In the genomic region with DNA sequence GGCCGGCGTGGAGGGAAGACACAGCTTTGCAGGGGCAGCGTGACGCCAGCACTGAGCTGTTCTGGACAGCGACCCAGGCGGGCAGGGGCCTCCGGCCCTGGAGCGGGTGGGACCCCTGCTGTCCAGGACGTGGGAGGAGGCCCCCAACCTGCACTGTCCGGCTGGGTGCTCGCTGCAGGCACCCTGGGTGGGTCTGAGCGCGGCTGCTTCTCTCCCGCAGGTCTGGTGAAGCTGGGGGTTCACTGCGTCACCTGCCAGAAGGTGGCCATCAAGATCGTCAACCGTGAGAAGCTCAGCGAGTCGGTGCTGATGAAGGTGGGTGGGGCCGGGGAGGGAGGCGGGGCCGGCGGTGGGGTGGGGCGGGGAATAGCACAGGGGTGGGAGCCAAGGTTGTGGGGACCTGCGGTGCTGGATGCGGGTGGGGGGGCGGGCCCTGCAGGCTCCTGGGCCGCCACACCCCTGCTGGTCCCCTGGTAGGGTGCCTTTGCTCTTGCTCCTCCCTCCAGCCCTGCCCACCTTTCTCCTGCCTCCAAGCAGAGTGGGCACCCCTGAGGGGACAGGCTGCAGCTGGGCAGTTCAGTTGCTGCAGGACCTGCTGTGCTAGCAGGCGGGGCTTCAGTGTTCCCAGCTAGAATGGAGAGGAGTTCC, we compare ENCODE assay signal across 1 cellular context.
TF ChIP-seq lines count a peak whose summit lies in the region.

No MANE protein-coding gene starts in this region.

TF ChIP-seq in SK-N-SH, 30 proteins besides CTCF, POLR2A, EP300 and RAD21 (continued from another document):
- TF ChIP-seq REST (IDR thresholded peaks at IDR 0.05; ENCODE audit: low read depth, low read length) (no peak), RFX5 (IDR thresholded peaks at IDR 0.05; ENCODE audit: low read length) (no peak), FOXM1 (IDR thresholded peaks at IDR 0.05; ENCODE audit: low read depth) (no peak), TAF1 (IDR thresholded peaks at IDR 0.05; ENCODE audit: borderline replicate concordance, low read depth, low read length) (no peak), POLR2AphosphoS5 (IDR thresholded peaks at IDR 0.05; ENCODE audit: low read depth, low read length) (no peak), GABPA (IDR thresholded peaks at IDR 0.05; ENCODE audit: low read depth) (no peak), FOXJ3 (CRISPR knock-in tag; IDR thresholded peaks at IDR 0.05) (no peak), NFIC (IDR thresholded peaks at IDR 0.05; ENCODE audit: borderline replicate concordance) (no peak), RXRA (IDR thresholded peaks at IDR 0.05; ENCODE audit: borderline replicate concordance, low read depth) (no peak), PBX3 (IDR thresholded peaks at IDR 0.05) (no peak), USF2 (IDR thresholded peaks at IDR 0.05; ENCODE audit: borderline replicate concordance, low read depth, low read length) (no peak), YY1 (IDR thresholded peaks at IDR 0.05; ENCODE audit: low read depth) (no peak), EZH2phosphoT487 (IDR thresholded peaks at IDR 0.05; ENCODE audit: borderline replicate concordance, low read depth) (no peak), TEAD4 (IDR thresholded peaks at IDR 0.05; ENCODE audit: borderline replicate concordance, insufficient read depth) (no peak), RCOR1 (IDR thresholded peaks at IDR 0.05; ENCODE audit: low read length) (no peak), MEF2A (IDR thresholded peaks at IDR 0.05; ENCODE audit: borderline replicate concordance, low read depth) (no peak)
- TF ChIP-seq, protein P1, sequence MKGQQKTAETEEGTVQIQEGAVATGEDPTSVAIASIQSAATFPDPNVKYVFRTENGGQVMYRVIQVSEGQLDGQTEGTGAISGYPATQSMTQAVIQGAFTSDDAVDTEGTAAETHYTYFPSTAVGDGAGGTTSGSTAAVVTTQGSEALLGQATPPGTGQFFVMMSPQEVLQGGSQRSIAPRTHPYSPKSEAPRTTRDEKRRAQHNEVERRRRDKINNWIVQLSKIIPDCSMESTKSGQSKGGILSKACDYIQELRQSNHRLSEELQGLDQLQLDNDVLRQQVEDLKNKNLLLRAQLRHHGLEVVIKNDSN (IDR thresholded peaks at IDR 0.05; ENCODE audit: borderline replicate concordance, low read depth) = no peak
